2 cellular contexts compared by ENCODE assay signal in genomic region chr15:70503073-70503745, GRCh38.
TF ChIP-seq lines count a peak whose summit lies in the region.

No MANE protein-coding gene starts in this region.

TF ChIP-seq in GM12878, 131 proteins besides CTCF, POLR2A, EP300 and RAD21 (continues in another document):
- TF ChIP-seq RCOR1 (conservative IDR thresholded peaks at IDR 0.05; ENCODE audit: low read depth, low read length): no peak
- no peak for TF ChIP-seq FOS (IDR thresholded peaks at IDR 0.05; ENCODE audit: borderline replicate concordance, extremely low read depth, insufficient read length)
- TF ChIP-seq MXI1 (IDR thresholded peaks at IDR 0.05; ENCODE audit: low read depth, low read length): no peak
- no peak for TF ChIP-seq ZSCAN29 (IDR thresholded peaks at IDR 0.05)
- no peak for TF ChIP-seq ZBTB40 (IDR thresholded peaks at IDR 0.05; ENCODE audit: borderline replicate concordance)
- peak; percentile 29 for TF ChIP-seq SMAD1 (IDR thresholded peaks at IDR 0.05; ENCODE audit: low read depth, partially characterized antibody)
- peak; percentile 93 for TF ChIP-seq MLLT1 (IDR thresholded peaks at IDR 0.05)
- no peak for TF ChIP-seq CREB1 (IDR thresholded peaks at IDR 0.05; ENCODE audit: low read depth)
- peak; percentile 59; the same call in 1 of the 3 replicates for TF ChIP-seq POU2F2 (IDR thresholded peaks at IDR 0.05; ENCODE audit: borderline replicate concordance, low read depth, low read length)
- no peak for TF ChIP-seq BHLHE40 (IDR thresholded peaks at IDR 0.05; ENCODE audit: borderline replicate concordance in 1 of 2, low read depth in 2 of 2, low read length in 1 of 2)
- no peak for TF ChIP-seq HDAC2 (IDR thresholded peaks at IDR 0.05)
- no peak for TF ChIP-seq BCL11A (IDR thresholded peaks at IDR 0.05; ENCODE audit: low read depth, low read length)
- no peak for TF ChIP-seq TARDBP (IDR thresholded peaks at IDR 0.05; ENCODE audit: borderline replicate concordance)
- no peak for TF ChIP-seq YBX1 (IDR thresholded peaks at IDR 0.05)
- no peak for TF ChIP-seq SUZ12 (IDR thresholded peaks at IDR 0.05; ENCODE audit: unreplicated experiment)
- TF ChIP-seq KDM1A (IDR thresholded peaks at IDR 0.05; ENCODE audit: borderline replicate concordance): no peak
- TF ChIP-seq CBFB (IDR thresholded peaks at IDR 0.05; ENCODE audit: low read depth): no peak
- peak; percentile 80 for TF ChIP-seq ZNF687 (IDR thresholded peaks at IDR 0.05)

TF ChIP-seq in SK-N-SH treated with all-trans-retinoic acid at 6 μM for 48 hours, 23 proteins besides CTCF, POLR2A, EP300 and RAD21 (continued from another document):
- no peak for TF ChIP-seq ESRRG (CRISPR knock-in tag; IDR thresholded peaks at IDR 0.05)
- TF ChIP-seq TOX (CRISPR knock-in tag; IDR thresholded peaks at IDR 0.05; ENCODE audit: borderline replicate concordance): no peak
- no peak for TF ChIP-seq PPARA (CRISPR knock-in tag; IDR thresholded peaks at IDR 0.05; ENCODE audit: borderline replicate concordance)
- no peak for TF ChIP-seq OSR1 (CRISPR knock-in tag; IDR thresholded peaks at IDR 0.05)
- TF ChIP-seq TCF4 (CRISPR knock-in tag; IDR thresholded peaks at IDR 0.05; ENCODE audit: borderline replicate concordance): no peak
- TF ChIP-seq CSDC2 (CRISPR knock-in tag; IDR thresholded peaks at IDR 0.05): no peak
- TF ChIP-seq ZNF8 (CRISPR knock-in tag; IDR thresholded peaks at IDR 0.05): no peak
- TF ChIP-seq POU6F1 (CRISPR knock-in tag; IDR thresholded peaks at IDR 0.05; ENCODE audit: borderline replicate concordance, low read depth): no peak
- no peak for TF ChIP-seq TSHZ2 (CRISPR knock-in tag; IDR thresholded peaks at IDR 0.05)
- TF ChIP-seq BACH2 (CRISPR knock-in tag; IDR thresholded peaks at IDR 0.05; ENCODE audit: borderline replicate concordance): no peak
- no peak for TF ChIP-seq GLIS3 (CRISPR knock-in tag; IDR thresholded peaks at IDR 0.05)
